In the genomic region with DNA sequence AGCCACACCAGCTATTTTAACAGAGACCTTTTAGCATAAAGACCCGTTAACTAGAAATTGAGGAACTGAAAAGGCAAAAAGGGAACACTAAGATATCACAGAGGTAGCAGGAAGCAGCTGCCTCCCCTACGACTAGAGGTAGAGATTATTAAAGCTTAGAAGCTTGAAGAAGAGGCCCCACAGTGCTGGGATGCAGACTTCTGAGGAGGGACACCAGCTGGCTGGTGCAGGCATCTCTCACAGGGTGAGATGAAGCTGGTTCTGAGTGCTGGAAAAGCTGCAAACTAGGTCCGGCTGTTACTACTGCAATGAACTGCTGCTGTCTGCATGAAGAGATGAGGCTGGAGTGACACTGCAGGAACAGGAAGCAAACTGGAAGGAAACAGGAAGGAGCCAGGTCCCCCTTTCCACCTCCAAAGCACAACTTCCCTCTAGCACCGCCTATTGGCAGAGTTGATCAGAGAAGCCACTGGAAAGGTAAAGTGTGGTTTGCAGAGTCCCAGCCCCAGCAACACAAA, we compare ENCODE assay signal across 8 cellular contexts.
DNase-seq lines count a peak whose midpoint lies in the region; ATAC-seq and TF ChIP-seq lines count a peak whose summit lies in the region.

No MANE protein-coding gene starts in this region.

- H3K36me3 Mint-ChIP-seq in CD14-positive monocyte, result no peaks in the 10 kb centered on the region
- H3K36me3 Mint-ChIP-seq in endodermal cell (ENCODE audit: low read depth), result no peaks in the 10 kb centered on the region

- H3K27me3 Mint-ChIP-seq in CD14-positive monocyte (ENCODE audit: low read depth in 3 of 3) (peaks cover 0 to 1% (median 0%) of the 10 kb centered on the region in 3 donors), endodermal cell (ENCODE audit: insufficient read depth) (peaks cover 5% of the 10 kb centered on the region)

- H3K27ac Mint-ChIP-seq in CD14-positive monocyte, result peak overlapping the region in 2 of 7 donors; percentile 27 to 43
- no peak overlapping the region for H3K27ac Mint-ChIP-seq in endodermal cell

- WGBS in endodermal cell (ENCODE audit: insufficient coverage in 1 of 2, insufficient read length in 1 of 2), 2 experiments, result 75 to 90% methylated on average over 2 to 4 of the region's 4 CpGs

- H3K9me3 ChIP-seq in endodermal cell (ENCODE audit: control insufficient read depth, low read length), result no peaks in the 10 kb centered on the region

- DNase-seq in CD14-positive monocyte (ENCODE audit: low spot score) (no peak), NAMALWA (ENCODE audit: low spot score) (peak; percentile 85), endodermal cell (peak; percentile 83), NCI-H1105 treated with DMSO at 0.1 percent for 48 hours (lab: John Stamatoyannopoulos, UW) (no peak), ecto neural progenitor cell (ENCODE audit: low spot score) (no peak), occipital lobe (lab: John Stamatoyannopoulos, UW) (no peak)

- intact Hi-C loops in CD14-positive monocyte (cut with micrococcal nuclease), result no loop called here

- no peak overlapping the region for H3K27ac ChIP-seq in endodermal cell (ENCODE audit: low read depth, low read length)

- peaks cover 0 to 1% (median 0%) of the 10 kb centered on the region in 7 donors for H3K9me3 Mint-ChIP-seq in CD14-positive monocyte
- H3K9me3 Mint-ChIP-seq in endodermal cell, result peaks cover 1% of the 10 kb centered on the region

- H3K9ac ChIP-seq in endodermal cell (ENCODE audit: extremely low read depth, low read length, poor library complexity, severe bottlenecking), result no peak overlapping the region

- ATAC-seq in GM18511 (IDR thresholded peaks at IDR 0.05; ENCODE audit: unreplicated experiment) (peak; percentile 97), HG02642 (IDR thresholded peaks at IDR 0.05; ENCODE audit: poor library complexity, unreplicated experiment) (peak; percentile 97)

- no peaks in the 10 kb centered on the region for H3K4me1 ChIP-seq in endodermal cell (ENCODE audit: control insufficient read depth, insufficient read depth, low read length)

- H3K4me3 Mint-ChIP-seq in CD14-positive monocyte, result peak overlapping the region in 1 of 2 donors; percentile 43
- H3K4me3 Mint-ChIP-seq in endodermal cell, result no peak overlapping the region

- no peaks in the 10 kb centered on the region for H3K36me3 ChIP-seq in endodermal cell (ENCODE audit: control insufficient read depth, insufficient read depth, low read length)

- H3K4me1 Mint-ChIP-seq in CD14-positive monocyte (peaks cover 15% of the 10 kb centered on the region), endodermal cell (no peaks in the 10 kb centered on the region)

- peak; percentile 35 for TF ChIP-seq CTCF in CD14-positive monocyte (IDR thresholded peaks at IDR 0.05)
- TF ChIP-seq CTCF in endodermal cell (conservative IDR thresholded peaks at IDR 0.05), result peak; percentile 63

- no peak overlapping the region for H3K4me3 ChIP-seq in endodermal cell (ENCODE audit: low read length)

- no peaks in the 10 kb centered on the region for H3K27me3 ChIP-seq in endodermal cell (ENCODE audit: control insufficient read depth, insufficient read depth, low read length, poor library complexity, severe bottlenecking)

Comparison
In these comparisons a context has a peak if more than half of its experiments do, and no peak if none do; other contexts are left out.
1. DNase-seq: peak in NAMALWA (single experiment) and endodermal cell (single experiment); none in CD14-positive monocyte (single experiment), NCI-H1105 treated with DMSO at 0.1 percent for 48 hours (single experiment), ecto neural progenitor cell (single experiment) and occipital lobe (single experiment).